ENCODE assay signal across 26 cellular contexts in the genomic region with DNA sequence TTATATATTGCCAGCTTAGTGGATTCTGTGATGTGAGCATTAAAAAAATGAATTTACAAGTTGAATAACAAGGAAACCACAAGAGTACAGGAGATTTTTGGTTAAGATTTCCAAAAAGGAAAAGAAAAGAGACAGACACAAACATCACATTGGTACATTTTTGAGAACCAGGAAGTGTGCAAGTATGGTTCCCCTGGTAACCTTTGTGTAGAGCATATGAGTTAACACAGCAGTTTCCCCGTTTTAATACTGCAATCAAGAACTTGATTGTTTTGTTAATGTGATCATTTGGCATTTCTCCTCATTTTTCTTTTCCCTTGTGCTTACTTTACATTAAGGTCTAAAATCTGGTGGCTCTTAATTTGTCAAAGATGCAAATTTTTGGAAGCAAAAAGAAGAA.
DNase-seq lines count a peak whose midpoint lies in the region; ATAC-seq, FAIRE-seq and TF ChIP-seq lines count a peak whose summit lies in the region.
"Had no signal": no experiment of that assay in that cellular context is flagged by ENCODE, and none has a peak within 500 bp of the region (broad histone marks: within the 10 kb centered on the region; RNA-seq: fewer than 3 reads in every experiment).

No MANE protein-coding gene starts in this region.

- peak overlapping the region; percentile 57; the same call in 1 of the 2 replicates for H2AFZ ChIP-seq in Loucy (ENCODE audit: low read length)
- H2AFZ ChIP-seq in keratinocyte (ENCODE audit: control insufficient read depth, low read length), result no peak overlapping the region
- H2AFZ ChIP-seq in mesenchymal stem cell (ENCODE audit: low read depth, low read length), result no peak overlapping the region

- H2AK5ac ChIP-seq in mesenchymal stem cell (ENCODE audit: low read length, severe bottlenecking), result no peak overlapping the region

- H3K9ac ChIP-seq in Loucy (ENCODE audit: low read depth, low read length, poor library complexity, severe bottlenecking) (no peak overlapping the region), keratinocyte (ENCODE audit: control insufficient read depth, extremely low read depth, insufficient read depth, low read length) (no peak overlapping the region), mesenchymal stem cell (ENCODE audit: low read length) (no peak overlapping the region)
- H3K9ac ChIP-seq: SK-N-SH had no signal

- no peak overlapping the region for H3K4me3 ChIP-seq in Loucy (ENCODE audit: low read length, poor library complexity, severe bottlenecking)
- H3K4me3 ChIP-seq in bronchial epithelial cell (ENCODE audit: low read depth, low read length), result no peak overlapping the region
- H3K4me3 ChIP-seq in keratinocyte (ENCODE audit: control insufficient read depth in 2 of 3, extremely low read depth in 1 of 3, insufficient read depth in 2 of 3, low read depth in 1 of 3, low read length in 3 of 3), result no peak overlapping the region
- H3K4me3 ChIP-seq in H7 (ENCODE audit: insufficient read depth, low read depth, low read length), result no peak overlapping the region
- no peak overlapping the region for H3K4me3 ChIP-seq in mesenchymal stem cell (ENCODE audit: insufficient read depth in 1 of 2, low read depth in 1 of 2, low read length in 2 of 2)
- H3K4me3 ChIP-seq: left lung, mucosa of descending colon, right atrium auricular region had no signal

- no peaks in the 10 kb centered on the region for H3K9me2 ChIP-seq in Loucy (replicated peaks; ENCODE audit: low read depth, low read length)
- H3K9me2 ChIP-seq: SK-N-SH had no signal

- H3F3A ChIP-seq in Loucy (ENCODE audit: low read depth), result no peaks in the 10 kb centered on the region

- no peak overlapping the region for H4K8ac ChIP-seq in mesenchymal stem cell (ENCODE audit: low read length)

- no peak overlapping the region for H2BK120ac ChIP-seq in mesenchymal stem cell (ENCODE audit: low read depth, low read length)

- no peak overlapping the region for H2BK15ac ChIP-seq in mesenchymal stem cell (ENCODE audit: low read depth, poor library complexity, severe bottlenecking)

- no peak for ATAC-seq in HG03025 (IDR thresholded peaks at IDR 0.05; ENCODE audit: low FRiP score, unreplicated experiment)
- no peak for ATAC-seq in HG03039 (IDR thresholded peaks at IDR 0.05; ENCODE audit: unreplicated experiment)
- ATAC-seq: activated CD8-positive, alpha-beta T cell treated with anti-CD3 and anti-CD28 coated beads, Interleukin-2, amount 10 ng/mL, durations not matched to agents 7 days and 5 days; left lung; mucosa of descending colon; stimulated activated memory B cell treated with anti-CD40 and anti-IgM and Interleukin-4, amounts not matched to agents 10 μg/mL and 1 μg/mL and 100 μg/mL, for 72 hours had no signal

- no peak overlapping the region for H3K18ac ChIP-seq in mesenchymal stem cell (ENCODE audit: low read depth in 1 of 2, low read length in 2 of 2)

- H3K9me1 ChIP-seq in keratinocyte (ENCODE audit: control insufficient read depth, extremely low read depth, insufficient read depth, low read length), result no peaks in the 10 kb centered on the region

- TF ChIP-seq CTCF in Loucy (conservative IDR thresholded peaks at IDR 0.05; ENCODE audit: low read length) (no peak), bronchial epithelial cell (IDR thresholded peaks at IDR 0.05; ENCODE audit: insufficient read depth, low read length, severe bottlenecking) (no peak), keratinocyte (optimal IDR thresholded peaks at IDR 0.05 in 1 of 3, IDR thresholded peaks at IDR 0.05 in 1 of 3, conservative IDR thresholded peaks at IDR 0.05 in 1 of 3; ENCODE audit: extremely low read depth in 1 of 3, insufficient read depth in 2 of 3, low read length in 3 of 3) (no peak)

- H2BK12ac ChIP-seq in mesenchymal stem cell (ENCODE audit: low read length in 2 of 2), result no peak overlapping the region

- no peak overlapping the region for H3K4ac ChIP-seq in mesenchymal stem cell (ENCODE audit: low read depth in 1 of 2, low read length in 2 of 2)

- no peak for FAIRE-seq in bronchial epithelial cell (lab: Jason Lieb, UNC)
- FAIRE-seq in keratinocyte (lab: Jason Lieb, UNC), result peak; percentile 74
- FAIRE-seq: HTR-8/SVneo had no signal

- no CpG with 5 or more reads among the region's 1 CpG for WGBS in mesenchymal stem cell

- H3K36me3 ChIP-seq in Loucy (ENCODE audit: insufficient read depth, low read length) (no peaks in the 10 kb centered on the region), bronchial epithelial cell (ENCODE audit: control insufficient read depth, insufficient read depth, low read length) (no peaks in the 10 kb centered on the region), keratinocyte (ENCODE audit: control insufficient read depth in 2 of 2, extremely low read depth in 1 of 2, insufficient read depth in 2 of 2, low read length in 2 of 2) (no peaks in the 10 kb centered on the region), H7 (replicated peaks; ENCODE audit: control insufficient read depth, insufficient read depth, low read length) (no peaks in the 10 kb centered on the region), mesenchymal stem cell (ENCODE audit: control insufficient read depth in 1 of 2, insufficient read depth in 2 of 2, low read depth in 1 of 2, low read length in 2 of 2) (no peaks in the 10 kb centered on the region)
- H3K36me3 ChIP-seq: left lung, right atrium auricular region had no signal

- dilution Hi-C loops in keratinocyte (cut with MboI; ENCODE audit: extremely low pct_ligation_motif_present, low sequenced_read_pairs), result no loop called here

- no peaks in the 10 kb centered on the region for H3K27me3 ChIP-seq in Loucy (ENCODE audit: insufficient read depth, low read length, poor library complexity, severe bottlenecking)
- H3K27me3 ChIP-seq in bronchial epithelial cell (ENCODE audit: control insufficient read depth, insufficient read depth, low read length), result no peaks in the 10 kb centered on the region
- no peaks in the 10 kb centered on the region for H3K27me3 ChIP-seq in keratinocyte (ENCODE audit: control insufficient read depth, extremely low read depth, insufficient read depth, low read length)
- no peaks in the 10 kb centered on the region for H3K27me3 ChIP-seq in H7 (ENCODE audit: control insufficient read depth, insufficient read depth, low read length)
- no peaks in the 10 kb centered on the region for H3K27me3 ChIP-seq in mesenchymal stem cell (ENCODE audit: control insufficient read depth in 1 of 2, insufficient read depth in 1 of 2, low read length in 2 of 2)
- H3K27me3 ChIP-seq: left lung, right atrium auricular region had no signal

- no peaks in the 10 kb centered on the region for H3K9me3 ChIP-seq in Loucy (ENCODE audit: insufficient read depth, low read depth, low read length)
- no peaks in the 10 kb centered on the region for H3K9me3 ChIP-seq in keratinocyte (ENCODE audit: control insufficient read depth, low read depth, low read length)
- no peaks in the 10 kb centered on the region for H3K9me3 ChIP-seq in mesenchymal stem cell (ENCODE audit: control insufficient read depth, low read length)
- H3K9me3 ChIP-seq: left lung, mucosa of descending colon, right atrium auricular region, SK-N-SH had no signal

- H3K4me2 ChIP-seq in Loucy (ENCODE audit: low read depth, low read length, poor library complexity, severe bottlenecking), result no peak overlapping the region
- no peak overlapping the region for H3K4me2 ChIP-seq in keratinocyte (ENCODE audit: control insufficient read depth, extremely low read depth, insufficient read depth, low read depth, low read length)
- H3K4me2 ChIP-seq in mesenchymal stem cell (ENCODE audit: low read length, poor library complexity, severe bottlenecking), result no peak overlapping the region
- H3K4me2 ChIP-seq: SK-N-SH had no signal

- no peak overlapping the region for H3K23ac ChIP-seq in mesenchymal stem cell (ENCODE audit: low read length in 2 of 2)

- no peak overlapping the region for H3K27ac ChIP-seq in keratinocyte (ENCODE audit: control insufficient read depth, insufficient read depth, low read length)
- no peak overlapping the region for H3K27ac ChIP-seq in mesenchymal stem cell (ENCODE audit: low read length, poor library complexity, severe bottlenecking)
- H3K27ac ChIP-seq: left lung, right atrium auricular region had no signal

- H3K14ac ChIP-seq in mesenchymal stem cell (ENCODE audit: low read length in 2 of 2), result no peak overlapping the region

- H4K20me1 ChIP-seq in Loucy (ENCODE audit: insufficient read depth, low read length, poor library complexity, severe bottlenecking) (no peaks in the 10 kb centered on the region), keratinocyte (ENCODE audit: control insufficient read depth, extremely low read depth, insufficient read depth, low read length) (no peaks in the 10 kb centered on the region)

- no peak overlapping the region for H2BK5ac ChIP-seq in mesenchymal stem cell (ENCODE audit: low read depth, low read length, poor library complexity, severe bottlenecking)

- no peaks in the 10 kb centered on the region for H3K79me1 ChIP-seq in mesenchymal stem cell (replicated peaks; ENCODE audit: low read length, poor library complexity, severe bottlenecking)

- no peaks in the 10 kb centered on the region for H3K79me2 ChIP-seq in Loucy (ENCODE audit: insufficient read depth, low read length)
- H3K79me2 ChIP-seq in keratinocyte (ENCODE audit: control insufficient read depth, insufficient read depth, low read length), result no peaks in the 10 kb centered on the region

- no peak overlapping the region for H4K91ac ChIP-seq in mesenchymal stem cell (ENCODE audit: low read length)

- H3K4me1 ChIP-seq in Loucy (ENCODE audit: insufficient read depth, low read length, poor library complexity, severe bottlenecking), result peaks cover 5% of the 10 kb centered on the region
- no peaks in the 10 kb centered on the region for H3K4me1 ChIP-seq in keratinocyte (ENCODE audit: control insufficient read depth, extremely low read depth, insufficient read depth, low read length)
- H3K4me1 ChIP-seq in mesenchymal stem cell (ENCODE audit: control insufficient read depth, insufficient read depth, low read depth, low read length), result no peaks in the 10 kb centered on the region

- DNase-seq in CD1c-positive myeloid dendritic cell (ENCODE audit: extremely low spot score), result peak; percentile 34
- peak; percentile 18 for DNase-seq in bronchial epithelial cell (ENCODE audit: low read depth)
- no peak for DNase-seq in keratinocyte (ENCODE audit: low read depth, low spot score)
- no peak for DNase-seq in H7
- no peak for DNase-seq in mesenchymal stem cell
- DNase-seq: activated CD8-positive, alpha-beta T cell treated with anti-CD3 and anti-CD28 coated beads, Interleukin-2, amount 10 ng/mL, durations not matched to agents 7 days and 5 days; activated naive CD4-positive, alpha-beta T cell treated with anti-CD3 and anti-CD28 coated beads, Interleukin-2, amount 10 ng/mL, durations not matched to agents 7 days and 5 days; activated T-cell treated with anti-CD3 and anti-CD28 coated beads, Interleukin-2, amount 50 U/mL, for 24 hours; aorta; EL; GOT3; left lung; mucosa of descending colon; NCI-H1417 treated with DMSO at 0.1 percent for 48 hours; NCI-H2171 treated with DMSO at 0.1 percent for 48 hours; NCI-H526 treated with DMSO at 0.1 percent for 48 hours; nucleus accumbens; SK-N-SH; stimulated activated CD4-positive, alpha-beta T cell treated with anti-CD3 and anti-CD28 coated beads, Interleukin-15, amount 100 ng/mL, for 24 hours; T-helper 9 cell had no signal

Comparison
In these comparisons a context has a peak if more than half of its experiments do, and no peak if none do; other contexts are left out.
1. DNase-seq: peak in CD1c-positive myeloid dendritic cell (single experiment) and bronchial epithelial cell (single experiment); none in keratinocyte (single experiment), H7 (single experiment) and mesenchymal stem cell (single experiment).